In genomic region chr9:136744747-136745146, GRCh38 we compare ENCODE assay signal across 18 cellular contexts. TPM values are rescaled to one million over a fixed set of nuclear protein-coding genes. Genes with fewer than 3 reads are reported as not detected.
DNase-seq lines count a peak whose midpoint lies in the region; ATAC-seq and TF ChIP-seq lines count a peak whose summit lies in the region.
"Had no signal": no experiment of that assay in that cellular context is flagged by ENCODE, and none has a peak within 500 bp of the region (broad histone marks: within the 10 kb centered on the region; RNA-seq: fewer than 3 reads in every experiment).

No MANE protein-coding gene starts in this region.

- intact Hi-C loops in left cardiac atrium (cut with DNase I) (no loop called here), heart right ventricle (cut with DNase I) (no loop called here), esophagus muscularis mucosa (cut with DNase I) (no loop called here)

- peaks cover 23 to 61% (median 41%) of the 10 kb centered on the region in 9 donors for H3K4me1 ChIP-seq in heart right ventricle
- H3K4me1 ChIP-seq in BLaER1 = peaks cover 97% of the 10 kb centered on the region
- peaks cover 23 to 38% (median 34%) of the 10 kb centered on the region in 4 donors for H3K4me1 ChIP-seq in esophagus muscularis mucosa

- H3K4me2 ChIP-seq in BLaER1 = peak overlapping the region; percentile 99
- H3K4me2 ChIP-seq: GM23338 had no signal

- H3K4me3 ChIP-seq in heart right ventricle (peak overlapping the region in 5 of 10 donors; percentile 1 to 35 (median 21)), BLaER1 (no peak overlapping the region), esophagus muscularis mucosa (peak overlapping the region; percentile 26 to 37 (median 32))
- H3K4me3 ChIP-seq: GM12878, GM23338 had no signal

- no peaks in the 10 kb centered on the region for H3K36me3 ChIP-seq in heart right ventricle
- H3K36me3 ChIP-seq in BLaER1 = peaks cover 19% of the 10 kb centered on the region; the same call in 1 of the 2 replicates
- peaks cover 0 to 17% (median 0%) of the 10 kb centered on the region in 4 donors for H3K36me3 ChIP-seq in esophagus muscularis mucosa

- H3K36me3 Mint-ChIP-seq in stimulated activated naive B cell treated with anti-CD40 and anti-IgM and Interleukin-4, amounts not matched to agents 10 μg/mL and 1 μg/mL and 100 μg/mL, for 72 hours = peaks cover 0 to 1% of the 10 kb centered on the region in 2 donors
- H3K36me3 Mint-ChIP-seq: CD4-positive, alpha-beta memory T cell had no signal

- H3K4me3 Mint-ChIP-seq in stimulated activated naive B cell treated with anti-CD40 and anti-IgM and Interleukin-4, amounts not matched to agents 10 μg/mL and 1 μg/mL and 100 μg/mL, for 72 hours = no peak overlapping the region
- H3K4me3 Mint-ChIP-seq: CD4-positive, alpha-beta memory T cell; GM23338 had no signal

- peak; percentile 22 for DNase-seq in left cardiac atrium
- no peak for DNase-seq in heart right ventricle
- no peak for DNase-seq in esophagus muscularis mucosa (ENCODE audit: extremely low spot score)
- no peak for DNase-seq in stimulated activated naive B cell treated with anti-CD40 and anti-IgM and Interleukin-4, amounts not matched to agents 10 μg/mL and 1 μg/mL and 100 μg/mL, for 72 hours
- no peak for DNase-seq in NCI-H69 (lab: John Stamatoyannopoulos, UW)
- DNase-seq in cerebellum (ENCODE audit: low spot score) = no peak
- DNase-seq: 8988T, AML-193, DMS79, H7 had no signal

- TF ChIP-seq POLR2A in esophagus muscularis mucosa (IDR thresholded peaks at IDR 0.05; ENCODE audit: low read depth) = no peak

- ATAC-seq in left cardiac atrium = no peak
- ATAC-seq in heart right ventricle = no peak
- ATAC-seq in stimulated activated naive B cell treated with anti-CD40 and anti-IgM and Interleukin-4, amounts not matched to agents 10 μg/mL and 1 μg/mL and 100 μg/mL, for 72 hours (replicated peaks) = no peak
- no peak for ATAC-seq in HG03439 (IDR thresholded peaks at IDR 0.05; ENCODE audit: unreplicated experiment)
- ATAC-seq: GM12878, GM23338, HepG2 had no signal

- TF ChIP-seq EP300 in esophagus muscularis mucosa (IDR thresholded peaks at IDR 0.05) = no peak

- peak overlapping the region; percentile 45 for H3K9ac ChIP-seq in BLaER1

- TF ChIP-seq CTCF in heart right ventricle (IDR thresholded peaks at IDR 0.05) = no peak
- TF ChIP-seq CTCF in esophagus muscularis mucosa (IDR thresholded peaks at IDR 0.05) = no peak

- H3K27me3 ChIP-seq in heart right ventricle (peaks cover 0 to 25% (median 19%) of the 10 kb centered on the region in 7 donors), BLaER1 (no peaks in the 10 kb centered on the region), esophagus muscularis mucosa (peaks cover 0 to 81% (median 21%) of the 10 kb centered on the region in 4 donors)

- no peaks in the 10 kb centered on the region for H3K9me3 Mint-ChIP-seq in stimulated activated naive B cell treated with anti-CD40 and anti-IgM and Interleukin-4, amounts not matched to agents 10 μg/mL and 1 μg/mL and 100 μg/mL, for 72 hours
- H3K9me3 Mint-ChIP-seq: CD4-positive, alpha-beta memory T cell; GM23338 had no signal

- peaks cover 56 to 72% of the 10 kb centered on the region in 2 donors for H3K4me1 Mint-ChIP-seq in stimulated activated naive B cell treated with anti-CD40 and anti-IgM and Interleukin-4, amounts not matched to agents 10 μg/mL and 1 μg/mL and 100 μg/mL, for 72 hours

- peak overlapping the region; percentile 54 for H3K27ac Mint-ChIP-seq in stimulated activated naive B cell treated with anti-CD40 and anti-IgM and Interleukin-4, amounts not matched to agents 10 μg/mL and 1 μg/mL and 100 μg/mL, for 72 hours
- H3K27ac Mint-ChIP-seq: CD4-positive, alpha-beta memory T cell; GM23338 had no signal

- H3K27me3 Mint-ChIP-seq in stimulated activated naive B cell treated with anti-CD40 and anti-IgM and Interleukin-4, amounts not matched to agents 10 μg/mL and 1 μg/mL and 100 μg/mL, for 72 hours = no peaks in the 10 kb centered on the region

- H3K27ac ChIP-seq in heart right ventricle (peak overlapping the region in 3 of 10 donors; percentile 44 to 88 (median 69)), BLaER1 (0 out of 2 replicates have a peak overlapping the region, but pooled peaks have one; percentile 30), esophagus muscularis mucosa (replicated peaks in 1 of 4) (no peak overlapping the region)
- H3K27ac ChIP-seq: C4-2B had no signal

- WGBS in heart right ventricle, 2 donors = 89 to 95% methylated on average over 14 to 17 of the region's 17 CpGs
- 89% methylated on average over 5 of the region's 17 CpGs for WGBS in esophagus muscularis mucosa

- H3K9me3 ChIP-seq in heart right ventricle (no peaks in the 10 kb centered on the region), BLaER1 (no peaks in the 10 kb centered on the region), esophagus muscularis mucosa (no peaks in the 10 kb centered on the region)

- H4K20me1 ChIP-seq in BLaER1 = peaks cover 14% of the 10 kb centered on the region; the same call in 1 of the 2 replicates

RNA-seq across cellular contexts. Expression of gene LCN10, which starts 2.0 kb away (rescaled TPM):
- total RNA-seq in left cardiac atrium = 10 to 100 TPM in 1 of 2 donors, 1 to 10 TPM in 1; 9.3 to 20.1 TPM
- 10 to 100 TPM in 3 of 10 donors, 1 to 10 TPM in 4, under 1 TPM in 3; 0.44 to 28.7 (median 1.7) TPM for total RNA-seq in heart right ventricle
- 100 to 1,000 TPM in 1 of 2 donors, 10 to 100 TPM in 1; 34.0 to 144 TPM for polyA plus RNA-seq in heart right ventricle
- total RNA-seq in esophagus muscularis mucosa = 10 to 100 TPM in 2 of 4 donors, 1 to 10 TPM in 2; 7.0 to 12.6 (median 9.8) TPM
- total RNA-seq in cerebellum = not detected
- total RNA-seq: G401 had no signal

RNA-seq across cellular contexts. Expression of gene LCN6, which starts 3.6 kb away (rescaled TPM):
- total RNA-seq in left cardiac atrium = 10 to 100 TPM; 18.2 to 51.8 TPM
- total RNA-seq in heart right ventricle = 10 to 100 TPM in 3 of 10 donors, 1 to 10 TPM in 7; 1.5 to 76.8 (median 3.5) TPM
- polyA plus RNA-seq in heart right ventricle = 100 to 1,000 TPM in 1 of 2 donors, 10 to 100 TPM in 1; 95.6 to 261 TPM
- 10 to 100 TPM; 12.5 to 32.0 (median 23.9) TPM for total RNA-seq in esophagus muscularis mucosa
- total RNA-seq in cerebellum = not detected
- total RNA-seq: CD4-positive, alpha-beta memory T cell; G401; GM12878; GM23338; H7; HepG2 had no signal
- polyA plus RNA-seq: CD4-positive, alpha-beta memory T cell; GM12878; GM23338; HepG2 had no signal

RNA-seq across cellular contexts. Expression of gene LCN8, which starts 13.3 kb away (rescaled TPM):
- total RNA-seq in left cardiac atrium = not detected
- total RNA-seq in heart right ventricle = not detected
- polyA plus RNA-seq in heart right ventricle = not detected
- not detected for total RNA-seq in esophagus muscularis mucosa
- total RNA-seq in cerebellum = not detected
- total RNA-seq: CD4-positive, alpha-beta memory T cell; G401; GM12878; GM23338; H7; HepG2 had no signal
- polyA plus RNA-seq: GM12878, GM23338 had no signal

RNA-seq across cellular contexts. Expression of gene LCN15, which starts 19.6 kb away (rescaled TPM):
- total RNA-seq in left cardiac atrium (1 to 10 TPM in 1 of 2 donors, under 1 TPM in 1; 0.41 to 1.1 TPM), heart right ventricle (10 to 100 TPM in 1 of 10 donors, 1 to 10 TPM in 1, under 1 TPM in 1, not detected in 7; 0.85 to 20.1 (median 1.3) TPM), esophagus muscularis mucosa (not detected), cerebellum (not detected)
- polyA plus RNA-seq in heart right ventricle = 1 to 10 TPM; 1.0 to 6.1 TPM
- total RNA-seq: CD4-positive, alpha-beta memory T cell; G401; GM12878; H7 had no signal
- polyA plus RNA-seq: CD4-positive, alpha-beta memory T cell had no signal

RNA-seq across cellular contexts. Expression of gene DIPK1B, which starts 32.4 kb away (rescaled TPM):
- total RNA-seq in left cardiac atrium (10 to 100 TPM; 23.2 to 35.2 TPM), heart right ventricle (10 to 100 TPM; 15.7 to 26.1 (median 17.9) TPM), esophagus muscularis mucosa (10 to 100 TPM in 3 of 4 donors, 1 to 10 TPM in 1; 6.6 to 27.8 (median 21.5) TPM), cerebellum (24.1 TPM)
- 10 to 100 TPM; 24.8 to 37.9 TPM for polyA plus RNA-seq in heart right ventricle
- total RNA-seq: CD4-positive, alpha-beta memory T cell had no signal
- polyA plus RNA-seq: CD4-positive, alpha-beta memory T cell had no signal
